In the genomic region with DNA sequence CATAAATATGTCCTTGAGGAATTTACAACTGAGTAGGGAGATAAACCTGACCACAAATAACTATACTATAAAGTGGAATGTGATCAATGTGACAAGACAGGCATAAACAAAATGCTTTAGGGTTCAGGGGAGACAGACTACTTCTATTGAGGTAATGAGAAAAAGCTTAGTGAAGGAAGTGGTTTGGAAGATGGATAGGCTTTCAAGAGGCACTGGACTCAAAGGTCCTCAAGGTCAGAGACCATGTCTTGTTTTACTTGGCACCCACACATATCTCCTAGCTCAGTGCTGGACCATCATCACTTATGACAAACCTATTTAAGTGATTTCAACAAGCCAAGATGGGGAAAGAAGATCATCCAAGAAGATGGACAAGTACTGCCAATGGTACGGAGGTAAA, we compare ENCODE assay signal across 21 cellular contexts.
A peak's percentile ranks its signal among the peaks of the same experiment; 100 is the strongest.
DNase-seq lines count a peak whose midpoint lies in the region; ATAC-seq and TF ChIP-seq lines count a peak whose summit lies in the region.
"Had no signal": no experiment of that assay in that cellular context is flagged by ENCODE, and none has a peak within 500 bp of the region (broad histone marks: within the 10 kb centered on the region; RNA-seq: fewer than 3 reads in every experiment).

No MANE protein-coding gene starts in this region.

- intact Hi-C loops in uterus (cut with DNase I; ENCODE audit: low total_unique reads) = no loop called here

- no peaks in the 10 kb centered on the region for H3K9me3 Mint-ChIP-seq in HFFc6
- H3K9me3 Mint-ChIP-seq in CD8-positive, alpha-beta memory T cell = peaks cover 2 to 33% (median 9%) of the 10 kb centered on the region in 5 donors

- peaks cover 27% of the 10 kb centered on the region for H3K4me1 ChIP-seq in adipocyte (ENCODE audit: control insufficient read depth, insufficient read depth, low read length)
- no peaks in the 10 kb centered on the region for H3K4me1 ChIP-seq in uterus
- H3K4me1 ChIP-seq in CD8-positive, alpha-beta memory T cell (ENCODE audit: insufficient read depth, low read length) = no peaks in the 10 kb centered on the region
- H3K4me1 ChIP-seq in gastroesophageal sphincter = peaks cover 0 to 25% (median 0%) of the 10 kb centered on the region in 3 donors
- H3K4me1 ChIP-seq: Caco-2, SJSA1 had no signal

- H3K36me3 Mint-ChIP-seq in HFFc6 (ENCODE audit: low read depth) = no peaks in the 10 kb centered on the region; the same call in 1 of the 2 replicates
- H3K36me3 Mint-ChIP-seq in CD8-positive, alpha-beta memory T cell = no peaks in the 10 kb centered on the region

- H3K36me3 ChIP-seq in adipocyte (ENCODE audit: control insufficient read depth, insufficient read depth, low read length, severe bottlenecking) (no peaks in the 10 kb centered on the region), uterus (no peaks in the 10 kb centered on the region), gastroesophageal sphincter (no peaks in the 10 kb centered on the region)
- no peaks in the 10 kb centered on the region for H3K36me3 ChIP-seq in CD8-positive, alpha-beta memory T cell (ENCODE audit: insufficient read depth, low read length)
- H3K36me3 ChIP-seq: SJSA1 had no signal

- H3K4me3 ChIP-seq in adipocyte (ENCODE audit: low read length) (no peak overlapping the region), uterus (no peak overlapping the region), gastroesophageal sphincter (no peak overlapping the region)
- no peak overlapping the region for H3K4me3 ChIP-seq in CD8-positive, alpha-beta memory T cell (ENCODE audit: low read length)
- H3K4me3 ChIP-seq: SJSA1 had no signal

- H3K27ac Mint-ChIP-seq in HFFc6 = 0 out of 2 replicates have a peak overlapping the region, but pooled peaks have one; percentile 16
- H3K27ac Mint-ChIP-seq in CD8-positive, alpha-beta memory T cell = no peak overlapping the region

- H3K9ac ChIP-seq in adipocyte (ENCODE audit: low read length) = no peak overlapping the region

- TF ChIP-seq EP300 in gastroesophageal sphincter (IDR thresholded peaks at IDR 0.05) = no peak

- POLR2A ChIA-PET in CD8-positive, alpha-beta memory T cell (lab: Charles Lee) = no interaction called here

- H3K27ac ChIP-seq in uterus = peak overlapping the region; percentile 5 to 13
- H3K27ac ChIP-seq in CD8-positive, alpha-beta memory T cell (ENCODE audit: low read depth, low read length) = no peak overlapping the region
- no peak overlapping the region for H3K27ac ChIP-seq in gastroesophageal sphincter
- H3K27ac ChIP-seq: C4-2B, SJSA1 had no signal

- peaks cover 31% of the 10 kb centered on the region for H3K4me1 Mint-ChIP-seq in HFFc6 (ENCODE audit: low read depth)
- H3K4me1 Mint-ChIP-seq in CD8-positive, alpha-beta memory T cell = no peaks in the 10 kb centered on the region

- no peak overlapping the region for H3K4me3 Mint-ChIP-seq in HFFc6
- H3K4me3 Mint-ChIP-seq in CD8-positive, alpha-beta memory T cell = no peak overlapping the region

- TF ChIP-seq POLR2A in uterus (IDR thresholded peaks at IDR 0.05) (no peak), gastroesophageal sphincter (IDR thresholded peaks at IDR 0.05) (no peak)

- H3K27me3 ChIP-seq in adipocyte (replicated peaks; ENCODE audit: control insufficient read depth, insufficient read depth, low read length) (no peaks in the 10 kb centered on the region), uterus (no peaks in the 10 kb centered on the region), gastroesophageal sphincter (no peaks in the 10 kb centered on the region)
- H3K27me3 ChIP-seq in CD8-positive, alpha-beta memory T cell (ENCODE audit: insufficient read depth, low read length, poor library complexity, severe bottlenecking) = no peaks in the 10 kb centered on the region
- H3K27me3 ChIP-seq: SJSA1 had no signal

- CTCF ChIA-PET in CD8-positive, alpha-beta memory T cell (lab: Charles Lee) = no interaction called here

- no peak for ATAC-seq in HG03520 (IDR thresholded peaks at IDR 0.05; ENCODE audit: unreplicated experiment)
- ATAC-seq in gastroesophageal sphincter = no peak
- ATAC-seq: HepG2 had no signal

- DNase-seq in HFFc6 (peak; percentile 13), adipocyte (ENCODE audit: low read depth) (peak; percentile 13), glomerular visceral epithelial cell (ENCODE audit: extremely low spot score) (peak; percentile 16), uterus (no peak), NCI-H524 (lab: John Stamatoyannopoulos, UW) (no peak)
- no peak for DNase-seq in CD8-positive, alpha-beta memory T cell
- DNase-seq: Caco-2; GF-D8; GOT3; NCI-H1105 treated with DMSO at 0.1 percent for 48 hours; NCI-H2029 treated with DMSO at 0.1 percent for 48 hours; NCI-H2227 treated with DMSO at 0.1 percent for 48 hours; NCI-H69; NK-92 treated with Interleukin-12 subunit alpha and Interleukin-12 subunit beta, amount 100 ng/mL, for 24 hours; OCI-M1; T-helper 1 cell had no signal

- no peaks in the 10 kb centered on the region for H3K9me3 ChIP-seq in adipocyte (ENCODE audit: control insufficient read depth, low read length)
- H3K9me3 ChIP-seq in uterus = no peaks in the 10 kb centered on the region
- no peaks in the 10 kb centered on the region for H3K9me3 ChIP-seq in CD8-positive, alpha-beta memory T cell (ENCODE audit: low read length)
- no peaks in the 10 kb centered on the region for H3K9me3 ChIP-seq in gastroesophageal sphincter
- H3K9me3 ChIP-seq: Caco-2, SJSA1 had no signal

- no peak for TF ChIP-seq CTCF in HFFc6 (IDR thresholded peaks at IDR 0.05)
- no peak for TF ChIP-seq CTCF in uterus (IDR thresholded peaks at IDR 0.05)
- TF ChIP-seq CTCF in gastroesophageal sphincter (IDR thresholded peaks at IDR 0.05) = no peak

- 100% methylated on average over 1 of the region's 1 CpG; no CpG with 5 or more reads in 1 of the 2 donors for WGBS in gastroesophageal sphincter (ENCODE audit: low coverage in 1 of 2), 2 donors

- no peaks in the 10 kb centered on the region; the same call in 1 of the 2 replicates for H3K27me3 Mint-ChIP-seq in HFFc6 (ENCODE audit: insufficient read depth)
- H3K27me3 Mint-ChIP-seq in CD8-positive, alpha-beta memory T cell = no peaks in the 10 kb centered on the region

Comparison
In these comparisons a context has a peak if more than half of its experiments do, and no peak if none do; other contexts are left out.
1. DNase-seq: peak in HFFc6 (single experiment), adipocyte (single experiment) and glomerular visceral epithelial cell (single experiment); none in uterus (0 of 2), NCI-H524 (0 of 2) and CD8-positive, alpha-beta memory T cell (0 of 5).
2. H3K27ac ChIP-seq: peak in uterus (2 of 2); none in CD8-positive, alpha-beta memory T cell (single experiment) and gastroesophageal sphincter (0 of 4).